In the genomic region with DNA sequence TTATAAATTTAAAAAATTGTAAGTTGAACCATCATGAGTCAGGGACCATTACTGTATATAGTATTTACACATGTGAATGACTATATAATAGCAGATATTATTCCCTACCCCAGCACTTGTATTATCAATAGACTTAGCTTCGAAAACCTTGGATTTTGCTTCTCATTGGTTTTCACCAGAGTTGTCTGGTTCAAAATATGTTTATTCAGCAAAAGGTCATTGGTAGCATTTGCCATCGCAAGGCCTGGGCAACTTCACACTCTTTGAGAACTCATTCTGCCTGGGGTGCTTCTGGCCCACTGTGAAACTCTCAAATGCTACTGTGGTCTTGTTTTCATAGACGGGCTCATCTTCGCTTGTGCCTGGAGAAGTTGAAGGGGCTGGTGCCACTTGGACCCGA, we compare ENCODE assay signal across 1 cellular context.
A peak's percentile ranks its signal among the peaks of the same experiment; 100 is the strongest.
TF ChIP-seq lines count a peak whose summit lies in the region.

No MANE protein-coding gene starts in this region.

TF ChIP-seq in HepG2, 621 proteins besides CTCF, POLR2A, EP300 and RAD21:
- TF ChIP-seq, protein P1, sequence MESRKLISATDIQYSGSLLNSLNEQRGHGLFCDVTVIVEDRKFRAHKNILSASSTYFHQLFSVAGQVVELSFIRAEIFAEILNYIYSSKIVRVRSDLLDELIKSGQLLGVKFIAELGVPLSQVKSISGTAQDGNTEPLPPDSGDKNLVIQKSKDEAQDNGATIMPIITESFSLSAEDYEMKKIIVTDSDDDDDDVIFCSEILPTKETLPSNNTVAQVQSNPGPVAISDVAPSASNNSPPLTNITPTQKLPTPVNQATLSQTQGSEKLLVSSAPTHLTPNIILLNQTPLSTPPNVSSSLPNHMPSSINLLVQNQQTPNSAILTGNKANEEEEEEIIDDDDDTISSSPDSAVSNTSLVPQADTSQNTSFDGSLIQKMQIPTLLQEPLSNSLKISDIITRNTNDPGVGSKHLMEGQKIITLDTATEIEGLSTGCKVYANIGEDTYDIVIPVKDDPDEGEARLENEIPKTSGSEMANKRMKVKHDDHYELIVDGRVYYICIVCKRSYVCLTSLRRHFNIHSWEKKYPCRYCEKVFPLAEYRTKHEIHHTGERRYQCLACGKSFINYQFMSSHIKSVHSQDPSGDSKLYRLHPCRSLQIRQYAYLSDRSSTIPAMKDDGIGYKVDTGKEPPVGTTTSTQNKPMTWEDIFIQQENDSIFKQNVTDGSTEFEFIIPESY (CRISPR knock-in tag; IDR thresholded peaks at IDR 0.05): no peak
- TF ChIP-seq, protein P2, sequence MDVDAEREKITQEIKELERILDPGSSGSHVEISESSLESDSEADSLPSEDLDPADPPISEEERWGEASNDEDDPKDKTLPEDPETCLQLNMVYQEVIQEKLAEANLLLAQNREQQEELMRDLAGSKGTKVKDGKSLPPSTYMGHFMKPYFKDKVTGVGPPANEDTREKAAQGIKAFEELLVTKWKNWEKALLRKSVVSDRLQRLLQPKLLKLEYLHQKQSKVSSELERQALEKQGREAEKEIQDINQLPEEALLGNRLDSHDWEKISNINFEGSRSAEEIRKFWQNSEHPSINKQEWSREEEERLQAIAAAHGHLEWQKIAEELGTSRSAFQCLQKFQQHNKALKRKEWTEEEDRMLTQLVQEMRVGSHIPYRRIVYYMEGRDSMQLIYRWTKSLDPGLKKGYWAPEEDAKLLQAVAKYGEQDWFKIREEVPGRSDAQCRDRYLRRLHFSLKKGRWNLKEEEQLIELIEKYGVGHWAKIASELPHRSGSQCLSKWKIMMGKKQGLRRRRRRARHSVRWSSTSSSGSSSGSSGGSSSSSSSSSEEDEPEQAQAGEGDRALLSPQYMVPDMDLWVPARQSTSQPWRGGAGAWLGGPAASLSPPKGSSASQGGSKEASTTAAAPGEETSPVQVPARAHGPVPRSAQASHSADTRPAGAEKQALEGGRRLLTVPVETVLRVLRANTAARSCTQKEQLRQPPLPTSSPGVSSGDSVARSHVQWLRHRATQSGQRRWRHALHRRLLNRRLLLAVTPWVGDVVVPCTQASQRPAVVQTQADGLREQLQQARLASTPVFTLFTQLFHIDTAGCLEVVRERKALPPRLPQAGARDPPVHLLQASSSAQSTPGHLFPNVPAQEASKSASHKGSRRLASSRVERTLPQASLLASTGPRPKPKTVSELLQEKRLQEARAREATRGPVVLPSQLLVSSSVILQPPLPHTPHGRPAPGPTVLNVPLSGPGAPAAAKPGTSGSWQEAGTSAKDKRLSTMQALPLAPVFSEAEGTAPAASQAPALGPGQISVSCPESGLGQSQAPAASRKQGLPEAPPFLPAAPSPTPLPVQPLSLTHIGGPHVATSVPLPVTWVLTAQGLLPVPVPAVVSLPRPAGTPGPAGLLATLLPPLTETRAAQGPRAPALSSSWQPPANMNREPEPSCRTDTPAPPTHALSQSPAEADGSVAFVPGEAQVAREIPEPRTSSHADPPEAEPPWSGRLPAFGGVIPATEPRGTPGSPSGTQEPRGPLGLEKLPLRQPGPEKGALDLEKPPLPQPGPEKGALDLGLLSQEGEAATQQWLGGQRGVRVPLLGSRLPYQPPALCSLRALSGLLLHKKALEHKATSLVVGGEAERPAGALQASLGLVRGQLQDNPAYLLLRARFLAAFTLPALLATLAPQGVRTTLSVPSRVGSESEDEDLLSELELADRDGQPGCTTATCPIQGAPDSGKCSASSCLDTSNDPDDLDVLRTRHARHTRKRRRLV (CRISPR knock-in tag; IDR thresholded peaks at IDR 0.05): no peak
- TF ChIP-seq CENPX (CRISPR knock-in tag; IDR thresholded peaks at IDR 0.05) (no peak), JDP2 (CRISPR knock-in tag; IDR thresholded peaks at IDR 0.05; ENCODE audit: borderline replicate concordance) (no peak), CREB1 (IDR thresholded peaks at IDR 0.05) (no peak), CREB1 (CRISPR knock-in tag; IDR thresholded peaks at IDR 0.05) (0 out of 2 replicates have a peak, but pooled peaks have one; percentile 14), MAFF (IDR thresholded peaks at IDR 0.05; ENCODE audit: low read depth, low read length) (peak; percentile 88), ZNF598 (CRISPR knock-in tag; IDR thresholded peaks at IDR 0.05; ENCODE audit: borderline replicate concordance) (no peak), ZC3H13 (CRISPR knock-in tag; IDR thresholded peaks at IDR 0.05) (no peak), MAFK (conservative IDR thresholded peaks at IDR 0.05 in 1 of 2, IDR thresholded peaks at IDR 0.05 in 1 of 2; ENCODE audit: low read length in 2 of 2) (peak; percentile 86 to 90), JUNB (CRISPR knock-in tag; IDR thresholded peaks at IDR 0.05; ENCODE audit: borderline replicate concordance) (no peak), ZFX (CRISPR knock-in tag; IDR thresholded peaks at IDR 0.05; ENCODE audit: low read depth) (no peak), ZNF615 (CRISPR knock-in tag; IDR thresholded peaks at IDR 0.05; ENCODE audit: borderline replicate concordance) (no peak), ZSCAN9 (CRISPR knock-in tag; IDR thresholded peaks at IDR 0.05; ENCODE audit: borderline replicate concordance) (no peak)
- TF ChIP-seq, protein P3, sequence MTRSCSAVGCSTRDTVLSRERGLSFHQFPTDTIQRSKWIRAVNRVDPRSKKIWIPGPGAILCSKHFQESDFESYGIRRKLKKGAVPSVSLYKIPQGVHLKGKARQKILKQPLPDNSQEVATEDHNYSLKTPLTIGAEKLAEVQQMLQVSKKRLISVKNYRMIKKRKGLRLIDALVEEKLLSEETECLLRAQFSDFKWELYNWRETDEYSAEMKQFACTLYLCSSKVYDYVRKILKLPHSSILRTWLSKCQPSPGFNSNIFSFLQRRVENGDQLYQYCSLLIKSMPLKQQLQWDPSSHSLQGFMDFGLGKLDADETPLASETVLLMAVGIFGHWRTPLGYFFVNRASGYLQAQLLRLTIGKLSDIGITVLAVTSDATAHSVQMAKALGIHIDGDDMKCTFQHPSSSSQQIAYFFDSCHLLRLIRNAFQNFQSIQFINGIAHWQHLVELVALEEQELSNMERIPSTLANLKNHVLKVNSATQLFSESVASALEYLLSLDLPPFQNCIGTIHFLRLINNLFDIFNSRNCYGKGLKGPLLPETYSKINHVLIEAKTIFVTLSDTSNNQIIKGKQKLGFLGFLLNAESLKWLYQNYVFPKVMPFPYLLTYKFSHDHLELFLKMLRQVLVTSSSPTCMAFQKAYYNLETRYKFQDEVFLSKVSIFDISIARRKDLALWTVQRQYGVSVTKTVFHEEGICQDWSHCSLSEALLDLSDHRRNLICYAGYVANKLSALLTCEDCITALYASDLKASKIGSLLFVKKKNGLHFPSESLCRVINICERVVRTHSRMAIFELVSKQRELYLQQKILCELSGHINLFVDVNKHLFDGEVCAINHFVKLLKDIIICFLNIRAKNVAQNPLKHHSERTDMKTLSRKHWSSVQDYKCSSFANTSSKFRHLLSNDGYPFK (CRISPR knock-in tag; IDR thresholded peaks at IDR 0.05; ENCODE audit: borderline replicate concordance): no peak
- TF ChIP-seq, protein P4, sequence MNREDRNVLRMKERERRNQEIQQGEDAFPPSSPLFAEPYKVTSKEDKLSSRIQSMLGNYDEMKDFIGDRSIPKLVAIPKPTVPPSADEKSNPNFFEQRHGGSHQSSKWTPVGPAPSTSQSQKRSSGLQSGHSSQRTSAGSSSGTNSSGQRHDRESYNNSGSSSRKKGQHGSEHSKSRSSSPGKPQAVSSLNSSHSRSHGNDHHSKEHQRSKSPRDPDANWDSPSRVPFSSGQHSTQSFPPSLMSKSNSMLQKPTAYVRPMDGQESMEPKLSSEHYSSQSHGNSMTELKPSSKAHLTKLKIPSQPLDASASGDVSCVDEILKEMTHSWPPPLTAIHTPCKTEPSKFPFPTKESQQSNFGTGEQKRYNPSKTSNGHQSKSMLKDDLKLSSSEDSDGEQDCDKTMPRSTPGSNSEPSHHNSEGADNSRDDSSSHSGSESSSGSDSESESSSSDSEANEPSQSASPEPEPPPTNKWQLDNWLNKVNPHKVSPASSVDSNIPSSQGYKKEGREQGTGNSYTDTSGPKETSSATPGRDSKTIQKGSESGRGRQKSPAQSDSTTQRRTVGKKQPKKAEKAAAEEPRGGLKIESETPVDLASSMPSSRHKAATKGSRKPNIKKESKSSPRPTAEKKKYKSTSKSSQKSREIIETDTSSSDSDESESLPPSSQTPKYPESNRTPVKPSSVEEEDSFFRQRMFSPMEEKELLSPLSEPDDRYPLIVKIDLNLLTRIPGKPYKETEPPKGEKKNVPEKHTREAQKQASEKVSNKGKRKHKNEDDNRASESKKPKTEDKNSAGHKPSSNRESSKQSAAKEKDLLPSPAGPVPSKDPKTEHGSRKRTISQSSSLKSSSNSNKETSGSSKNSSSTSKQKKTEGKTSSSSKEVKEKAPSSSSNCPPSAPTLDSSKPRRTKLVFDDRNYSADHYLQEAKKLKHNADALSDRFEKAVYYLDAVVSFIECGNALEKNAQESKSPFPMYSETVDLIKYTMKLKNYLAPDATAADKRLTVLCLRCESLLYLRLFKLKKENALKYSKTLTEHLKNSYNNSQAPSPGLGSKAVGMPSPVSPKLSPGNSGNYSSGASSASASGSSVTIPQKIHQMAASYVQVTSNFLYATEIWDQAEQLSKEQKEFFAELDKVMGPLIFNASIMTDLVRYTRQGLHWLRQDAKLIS (CRISPR knock-in tag; IDR thresholded peaks at IDR 0.05): no peak
- TF ChIP-seq, protein P5, sequence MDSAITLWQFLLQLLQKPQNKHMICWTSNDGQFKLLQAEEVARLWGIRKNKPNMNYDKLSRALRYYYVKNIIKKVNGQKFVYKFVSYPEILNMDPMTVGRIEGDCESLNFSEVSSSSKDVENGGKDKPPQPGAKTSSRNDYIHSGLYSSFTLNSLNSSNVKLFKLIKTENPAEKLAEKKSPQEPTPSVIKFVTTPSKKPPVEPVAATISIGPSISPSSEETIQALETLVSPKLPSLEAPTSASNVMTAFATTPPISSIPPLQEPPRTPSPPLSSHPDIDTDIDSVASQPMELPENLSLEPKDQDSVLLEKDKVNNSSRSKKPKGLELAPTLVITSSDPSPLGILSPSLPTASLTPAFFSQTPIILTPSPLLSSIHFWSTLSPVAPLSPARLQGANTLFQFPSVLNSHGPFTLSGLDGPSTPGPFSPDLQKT (CRISPR knock-in tag; IDR thresholded peaks at IDR 0.05; ENCODE audit: borderline replicate concordance): no peak
- TF ChIP-seq, protein P6, sequence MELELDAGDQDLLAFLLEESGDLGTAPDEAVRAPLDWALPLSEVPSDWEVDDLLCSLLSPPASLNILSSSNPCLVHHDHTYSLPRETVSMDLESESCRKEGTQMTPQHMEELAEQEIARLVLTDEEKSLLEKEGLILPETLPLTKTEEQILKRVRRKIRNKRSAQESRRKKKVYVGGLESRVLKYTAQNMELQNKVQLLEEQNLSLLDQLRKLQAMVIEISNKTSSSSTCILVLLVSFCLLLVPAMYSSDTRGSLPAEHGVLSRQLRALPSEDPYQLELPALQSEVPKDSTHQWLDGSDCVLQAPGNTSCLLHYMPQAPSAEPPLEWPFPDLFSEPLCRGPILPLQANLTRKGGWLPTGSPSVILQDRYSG (CRISPR knock-in tag; IDR thresholded peaks at IDR 0.05): no peak
TF ChIP-seq in HepG2: peak in this region for 3.
